ENCODE assay signal across 8 cellular contexts in the genomic region with DNA sequence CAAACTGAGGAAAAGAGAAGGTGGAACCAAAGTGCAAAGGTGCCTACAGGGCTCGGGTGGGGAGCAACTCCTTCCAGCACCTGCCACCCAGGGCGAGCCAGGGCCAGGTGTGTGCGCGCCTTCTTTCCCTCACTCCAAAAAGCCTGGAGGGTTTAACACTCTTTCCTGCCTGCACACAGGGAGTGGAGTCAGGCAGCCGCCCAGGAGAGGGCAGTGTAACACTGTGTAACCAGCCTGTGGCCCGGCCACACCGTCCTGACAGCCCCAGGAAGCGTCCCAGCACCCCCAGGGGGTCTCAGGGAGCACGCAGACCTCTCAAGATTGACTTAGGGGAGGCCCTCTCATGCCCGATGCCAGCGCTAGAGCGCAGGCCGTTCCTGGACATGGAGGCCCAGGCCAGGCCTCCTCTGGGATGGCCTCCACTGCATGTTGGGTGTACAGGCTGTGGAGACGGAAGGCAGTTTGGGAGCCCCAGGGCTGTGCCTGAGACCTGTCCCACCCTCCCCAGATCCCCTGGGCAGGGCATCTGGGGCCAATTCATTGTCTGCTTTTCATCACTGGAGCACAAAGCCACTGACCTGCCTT. TPM values are rescaled to one million over a fixed set of nuclear protein-coding genes. Genes with fewer than 3 reads are reported as not detected.
DNase-seq lines count a peak whose midpoint lies in the region; ATAC-seq and TF ChIP-seq lines count a peak whose summit lies in the region.

No MANE protein-coding gene starts in this region.

- no peaks in the 10 kb centered on the region for H3K9me3 Mint-ChIP-seq in osteocyte (ENCODE audit: unreplicated experiment)

- no peaks in the 10 kb centered on the region for H3K9me2 ChIP-seq in SU-DHL-6 (replicated peaks; ENCODE audit: insufficient read depth, low read length)

- H3K4me3 ChIP-seq in DND-41 (ENCODE audit: low read depth in 1 of 2, low read length in 2 of 2) (no peak overlapping the region), NB4 (ENCODE audit: low read depth, low read length) (no peak overlapping the region), SU-DHL-6 (ENCODE audit: insufficient read depth, low read length, poor library complexity, severe bottlenecking) (no peak overlapping the region), fibroblast of lung (replicated peaks in 1 of 4; ENCODE audit: control extremely low read depth in 1 of 4, insufficient read depth in 1 of 4, low read depth in 3 of 4, low read length in 4 of 4) (no peak overlapping the region)

- H3K36me3 ChIP-seq in DND-41 (ENCODE audit: insufficient read depth, low read length) (peaks cover 34% of the 10 kb centered on the region), SU-DHL-6 (ENCODE audit: low read length) (no peaks in the 10 kb centered on the region), fibroblast of lung (ENCODE audit: control insufficient read depth, insufficient read depth, low read length) (peaks cover 7% of the 10 kb centered on the region)

- H3K4me2 ChIP-seq in DND-41 (ENCODE audit: insufficient read depth, low read length): no peak overlapping the region
- H3K4me2 ChIP-seq in SU-DHL-6 (ENCODE audit: low read depth, low read length, poor library complexity, severe bottlenecking): no peak overlapping the region
- H3K4me2 ChIP-seq in fibroblast of lung (ENCODE audit: extremely low read depth, insufficient read depth, low read length): no peak overlapping the region

- H3K79me2 ChIP-seq in DND-41 (ENCODE audit: insufficient read depth, low read length): peaks cover 7% of the 10 kb centered on the region
- no peaks in the 10 kb centered on the region for H3K79me2 ChIP-seq in SU-DHL-6 (ENCODE audit: insufficient read depth, low read length)
- H3K79me2 ChIP-seq in fibroblast of lung (ENCODE audit: control insufficient read depth, insufficient read depth, low read length): peaks cover 20% of the 10 kb centered on the region

- H3K9me3 ChIP-seq in DND-41 (ENCODE audit: insufficient read depth, low read length, severe bottlenecking) (no peaks in the 10 kb centered on the region), SU-DHL-6 (ENCODE audit: insufficient read depth, low read length) (no peaks in the 10 kb centered on the region), fibroblast of lung (ENCODE audit: control insufficient read depth, insufficient read depth, low read depth, low read length) (no peaks in the 10 kb centered on the region)

- H3K4me3 Mint-ChIP-seq in osteocyte (ENCODE audit: unreplicated experiment): no peak overlapping the region

- TF ChIP-seq CTCF in DND-41 (IDR thresholded peaks at IDR 0.05; ENCODE audit: borderline replicate concordance, extremely low read depth, low read length, poor library complexity, severe bottlenecking) (peak; percentile 66), NB4 (IDR thresholded peaks at IDR 0.05; ENCODE audit: low read depth, low read length) (peak; percentile 90), SU-DHL-6 (IDR thresholded peaks at IDR 0.05; ENCODE audit: insufficient read depth, low read length, poor library complexity, severe bottlenecking) (peak; percentile 73), fibroblast of lung (conservative IDR thresholded peaks at IDR 0.05 in 1 of 2, IDR thresholded peaks at IDR 0.05 in 1 of 2; ENCODE audit: low read depth in 1 of 2, low read length in 2 of 2) (peak; percentile 42 to 72), osteocyte (IDR thresholded peaks at IDR 0.05) (peak; percentile 80)

- no peaks in the 10 kb centered on the region for H3K4me1 ChIP-seq in DND-41 (ENCODE audit: insufficient read depth, low read length)
- no peaks in the 10 kb centered on the region for H3K4me1 ChIP-seq in fibroblast of lung (ENCODE audit: control insufficient read depth, extremely low read depth, insufficient read depth, low read length)

- H3K36me3 Mint-ChIP-seq in osteocyte (ENCODE audit: unreplicated experiment): peaks cover 20% of the 10 kb centered on the region

- H4K20me1 ChIP-seq in DND-41 (ENCODE audit: insufficient read depth, low read length) (peaks cover 38% of the 10 kb centered on the region), SU-DHL-6 (ENCODE audit: low read depth, low read length) (no peaks in the 10 kb centered on the region), fibroblast of lung (ENCODE audit: control insufficient read depth, extremely low read depth, insufficient read depth, low read length) (no peaks in the 10 kb centered on the region)

- no peak overlapping the region for H3K9ac ChIP-seq in DND-41 (ENCODE audit: low read depth, low read length)
- H3K9ac ChIP-seq in SU-DHL-6 (ENCODE audit: low read length): no peak overlapping the region
- H3K9ac ChIP-seq in fibroblast of lung (ENCODE audit: insufficient read depth, low read length): no peak overlapping the region

- H3K27me3 Mint-ChIP-seq in osteocyte (ENCODE audit: unreplicated experiment): no peaks in the 10 kb centered on the region

- no peak for TF ChIP-seq POLR2A in NB4 (IDR thresholded peaks at IDR 0.05; ENCODE audit: extremely low read depth, insufficient read length)

- H3K4me1 Mint-ChIP-seq in osteocyte (ENCODE audit: unreplicated experiment): peaks cover 19% of the 10 kb centered on the region

- peak; percentile 30 for DNase-seq in DND-41
- peak; percentile 75 for DNase-seq in NB4 (ENCODE audit: low read depth)
- DNase-seq in fibroblast of lung (ENCODE audit: low read depth in 2 of 2): peak; percentile 31 to 44
- no peak for DNase-seq in osteocyte (ENCODE audit: extremely low spot score, unreplicated experiment)
- DNase-seq in superior temporal gyrus (ENCODE audit: extremely low spot score): no peak

- H2AFZ ChIP-seq in DND-41 (ENCODE audit: low read depth, low read length) (no peak overlapping the region), SU-DHL-6 (ENCODE audit: low read depth, low read length, severe bottlenecking) (no peak overlapping the region), fibroblast of lung (ENCODE audit: low read length) (no peak overlapping the region)

- peak overlapping the region; percentile 41 for H3K27ac Mint-ChIP-seq in osteocyte (ENCODE audit: unreplicated experiment)

- H3K27me3 ChIP-seq in DND-41 (ENCODE audit: insufficient read depth, low read length, poor library complexity) (no peaks in the 10 kb centered on the region), SU-DHL-6 (ENCODE audit: low read length) (no peaks in the 10 kb centered on the region), fibroblast of lung (ENCODE audit: control insufficient read depth, insufficient read depth, low read length) (no peaks in the 10 kb centered on the region)

- H3K27ac ChIP-seq in DND-41 (ENCODE audit: low read length) (no peak overlapping the region), SU-DHL-6 (ENCODE audit: low read depth, low read length) (no peak overlapping the region), fibroblast of lung (ENCODE audit: insufficient read depth, low read length) (no peak overlapping the region)

- no peaks in the 10 kb centered on the region for H3F3A ChIP-seq in SU-DHL-6 (ENCODE audit: insufficient read depth)

- ATAC-seq in DND-41 (ENCODE audit: insufficient read depth, low read depth): peak; percentile 77
- ATAC-seq in GM21529 (IDR thresholded peaks at IDR 0.05; ENCODE audit: unreplicated experiment): peak; percentile 76
- no peak for ATAC-seq in HG03025 (IDR thresholded peaks at IDR 0.05; ENCODE audit: low FRiP score, unreplicated experiment)

RNA-seq across cellular contexts. Expression of gene BRI3, which starts 13.4 kb away (rescaled TPM):
- 77.8 and 104 TPM in 2 replicates for total RNA-seq in fibroblast of lung
- polyA plus RNA-seq in fibroblast of lung: 164 and 172 TPM in 2 replicates
- 267 and 318 TPM in 2 replicates for polyA plus RNA-seq in fibroblast of lung (2012)
- 379 and 477 TPM in 2 replicates for polyA minus RNA-seq in fibroblast of lung (ENCODE audit: low replicate concordance)
- 344 and 379 TPM in 2 replicates for total RNA-seq in osteocyte

RNA-seq across cellular contexts. Expression of gene TECPR1, which starts 42.9 kb away (rescaled TPM):
- 24.9 and 39.0 TPM in 2 replicates for total RNA-seq in fibroblast of lung
- 3.3 and 3.7 TPM in 2 replicates for polyA plus RNA-seq in fibroblast of lung
- 15.4 and 15.6 TPM in 2 replicates for polyA plus RNA-seq in fibroblast of lung (2012)
- 7.7 and 9.1 TPM in 2 replicates for polyA minus RNA-seq in fibroblast of lung (ENCODE audit: low replicate concordance)
- total RNA-seq in osteocyte: 33.6 and 38.7 TPM in 2 replicates

Comparison
In these comparisons a context has a peak if more than half of its experiments do, and no peak if none do; other contexts are left out.
1. DNase-seq: peak in DND-41 (single experiment), NB4 (single experiment) and fibroblast of lung (2 of 2); none in osteocyte (single experiment) and superior temporal gyrus (single experiment).
2. Peak in every context shown above with its lines, with median percentiles within 50 percentile points of each other: CTCF ChIP-seq.